Comparison of ENCODE assay signal across 16 cellular contexts in the genomic region with DNA sequence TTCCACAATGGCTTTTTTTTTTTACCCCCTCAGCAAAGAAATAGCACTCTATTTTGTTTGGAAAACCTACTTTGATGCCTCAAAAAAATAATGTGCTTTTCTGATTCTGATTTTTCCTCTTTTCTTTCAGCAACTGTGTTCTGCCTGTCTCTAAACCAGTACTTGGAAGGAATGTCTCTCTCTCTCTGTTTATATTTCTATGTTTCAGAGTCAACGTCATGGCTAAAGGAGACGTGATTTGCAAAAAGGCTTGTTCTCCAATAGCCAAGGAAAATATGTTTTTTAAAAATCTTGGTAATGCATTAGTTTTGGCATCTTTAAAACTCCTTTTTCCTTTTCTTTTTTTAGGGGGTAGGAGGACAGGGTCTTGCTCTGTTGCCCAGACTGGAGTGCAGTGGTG.
"Had no signal": no experiment of that assay in that cellular context is flagged by ENCODE, and none has a peak within 500 bp of the region (broad histone marks: within the 10 kb centered on the region; RNA-seq: fewer than 3 reads in every experiment).

No MANE protein-coding gene starts in this region.

- H3K27ac ChIP-seq: body of pancreas, heart left ventricle, ovary, stomach, tibial nerve, VCaP had no signal

- H3K9me3 ChIP-seq: body of pancreas, ovary, stomach had no signal

- H3K4me1 ChIP-seq: body of pancreas, heart left ventricle, tibial nerve had no signal

- H3K4me3 ChIP-seq: body of pancreas, heart left ventricle, ovary, stomach, tibial nerve had no signal

- H3K27me3 ChIP-seq: body of pancreas, heart left ventricle, ovary, stomach, tibial nerve had no signal

- DNase-seq: activated CD4-positive, alpha-beta T cell treated with anti-CD3 and anti-CD28 coated beads for 48 hours; activated naive CD4-positive, alpha-beta T cell; activated naive CD8-positive, alpha-beta T cell treated with anti-CD3 and anti-CD28 coated beads, Interleukin-2, amount 50 U/mL, for 24 hours; body of pancreas; central memory CD4-positive, alpha-beta T cell; effector memory CD8-positive, alpha-beta T cell; erythroblast; foreskin melanocyte; heart left ventricle; ovary; stimulated activated CD4-positive, alpha-beta T cell treated with anti-CD3 and anti-CD28 coated beads, Interleukin-15, amount 100 ng/mL, for 24 hours; stomach; T-cell had no signal

- H3K36me3 ChIP-seq: heart left ventricle, ovary, stomach, tibial nerve had no signal

- ATAC-seq: activated naive CD8-positive, alpha-beta T cell treated with anti-CD3 and anti-CD28 coated beads, Interleukin-2, amount 50 U/mL, for 24 hours; body of pancreas; effector memory CD8-positive, alpha-beta T cell; left lobe of liver; T-cell had no signal
